In the genomic region with DNA sequence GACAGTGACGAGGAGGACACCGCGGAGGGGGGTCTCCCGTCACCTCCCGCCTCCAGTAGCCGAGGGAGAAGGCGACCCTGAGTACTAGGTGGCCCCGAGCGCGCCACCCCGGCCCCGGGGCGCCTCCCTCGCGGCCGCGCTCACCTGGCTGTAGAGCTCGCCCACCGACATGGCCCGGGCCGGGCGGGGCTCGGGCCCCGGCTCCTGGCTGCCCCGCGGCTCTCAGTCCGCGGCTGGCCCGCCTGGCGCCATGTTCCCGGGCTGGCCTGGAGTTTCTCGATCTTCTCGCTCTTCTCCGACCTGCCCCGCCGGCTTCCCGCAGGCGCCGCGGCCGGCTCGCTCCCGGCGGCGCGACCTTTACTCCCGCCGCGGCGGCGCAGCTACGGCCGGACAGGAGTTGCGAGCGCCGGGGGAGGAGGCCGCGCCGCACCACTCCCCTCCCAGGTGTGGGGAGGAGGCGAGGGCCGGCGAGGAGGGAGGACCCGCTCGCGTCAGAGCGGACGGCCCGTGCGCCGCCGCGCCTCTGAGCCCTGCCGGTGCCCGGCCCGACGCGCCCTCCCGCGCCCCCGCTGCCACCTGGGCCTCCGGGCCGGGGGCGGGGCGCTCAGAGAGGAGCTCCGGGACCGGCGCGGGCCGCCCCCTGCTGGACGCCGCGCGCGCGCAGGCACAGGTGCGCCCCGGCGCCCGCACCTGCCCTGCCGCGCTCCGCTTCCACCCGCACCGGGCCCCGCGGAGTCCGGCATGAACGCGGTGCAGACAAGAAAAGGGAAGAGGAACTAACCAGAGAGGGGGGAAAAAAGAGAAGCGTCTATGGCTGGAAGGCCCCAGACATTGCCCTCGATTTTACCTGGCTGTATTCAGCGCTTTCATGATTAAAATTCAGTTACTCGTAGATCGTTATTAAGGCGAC, we compare ENCODE assay signal across 8 cellular contexts. TPM values are rescaled to one million over a fixed set of nuclear protein-coding genes. Genes with fewer than 3 reads are reported as not detected.
A peak's percentile ranks its signal among the peaks of the same experiment; 100 is the strongest.
DNase-seq lines count a peak whose midpoint lies in the region; ATAC-seq and FAIRE-seq lines count a peak whose summit lies in the region.

A gene (minus strand): TSS at position 525 of the 910 bp plus-strand sequence. CDS start 354 bp downstream, at position 171.

- peak; percentile 63 for DNase-seq in NCI-H2107 (lab: John Stamatoyannopoulos, UW)
- DNase-seq in NCI-H2107 treated with DMSO at 0.1 percent for 48 hours (lab: John Stamatoyannopoulos, UW; ENCODE audit: unreplicated experiment) = no peak
- DNase-seq in NCI-H460 (ENCODE audit: extremely low read depth, low read depth) = no peak
- DNase-seq in activated T-helper 1 cell treated with Interleukin-2 at 50 U/mL for 16 hours (ENCODE audit: low read depth) = peak; percentile 15
- peak; percentile 53 for DNase-seq in Right ventricle myocardium superior
- DNase-seq in HTR-8/SVneo (ENCODE audit: insufficient read length, low spot score) = no peak

- intact Hi-C loops in Right ventricle myocardium superior (cut with DNase I) = no loop called here

- H3K4me3 ChIP-seq in rectal smooth muscle tissue (ENCODE audit: low read length) = peak within 1 kb of the TSS; percentile 60

- H3K4me1 ChIP-seq in rectal smooth muscle tissue (ENCODE audit: control insufficient read depth, insufficient read depth, low read length) = no peaks in the 10 kb centered on the region

- no peaks in the 10 kb centered on the region for H3K36me3 ChIP-seq in rectal smooth muscle tissue (ENCODE audit: control insufficient read depth, insufficient read depth, low read length)

- H3K27me3 ChIP-seq in rectal smooth muscle tissue (ENCODE audit: control insufficient read depth, insufficient read depth, low read length) = peaks cover 19% of the 10 kb centered on the region

- ATAC-seq in HG02973 (IDR thresholded peaks at IDR 0.05; ENCODE audit: unreplicated experiment) = peak; percentile 70
- ATAC-seq in Right ventricle myocardium superior (ENCODE audit: poor library complexity) = peak; percentile 94

- no peak for FAIRE-seq in HTR-8/SVneo (lab: Jason Lieb, UNC)

- peak within 1 kb of the TSS; percentile 16 for H3K9ac ChIP-seq in rectal smooth muscle tissue (ENCODE audit: low read length)

- no peak within 1 kb of the TSS for H3K27ac ChIP-seq in rectal smooth muscle tissue (ENCODE audit: low read depth, low read length)

RNA-seq across cellular contexts. Expression of the gene that starts here (rescaled TPM):
- total RNA-seq in NCI-H460 (2014; rRNA removed; shearing (Covaris generic)) = 25.0 and 26.2 TPM in 2 replicates
- polyA plus RNA-seq in NCI-H460 (2014; cell fraction: nucleus; rRNA removed) = 27.2 and 29.4 TPM in 2 replicates
- total RNA-seq in Right ventricle myocardium superior = 0.38 TPM

Comparison
In these comparisons a context has a peak if more than half of its experiments do, and no peak if none do; other contexts are left out.
1. RNA of the gene that starts here (total RNA-seq): 25.0 to 26.2 TPM in NCI-H460; 0.38 TPM in Right ventricle myocardium superior (single experiment); every median in the first group is over 10 times any median in the second.
2. DNase-seq: peak in NCI-H2107 (single experiment) and activated T-helper 1 cell treated with Interleukin-2 at 50 U/mL for 16 hours (single experiment); none in NCI-H2107 treated with DMSO at 0.1 percent for 48 hours (single experiment), NCI-H460 (single experiment) and HTR-8/SVneo (single experiment).
3. Peak in DNase-seq and ATAC-seq in Right ventricle myocardium superior; RNA of the gene not detected or under 1 TPM.